In the genomic region with DNA sequence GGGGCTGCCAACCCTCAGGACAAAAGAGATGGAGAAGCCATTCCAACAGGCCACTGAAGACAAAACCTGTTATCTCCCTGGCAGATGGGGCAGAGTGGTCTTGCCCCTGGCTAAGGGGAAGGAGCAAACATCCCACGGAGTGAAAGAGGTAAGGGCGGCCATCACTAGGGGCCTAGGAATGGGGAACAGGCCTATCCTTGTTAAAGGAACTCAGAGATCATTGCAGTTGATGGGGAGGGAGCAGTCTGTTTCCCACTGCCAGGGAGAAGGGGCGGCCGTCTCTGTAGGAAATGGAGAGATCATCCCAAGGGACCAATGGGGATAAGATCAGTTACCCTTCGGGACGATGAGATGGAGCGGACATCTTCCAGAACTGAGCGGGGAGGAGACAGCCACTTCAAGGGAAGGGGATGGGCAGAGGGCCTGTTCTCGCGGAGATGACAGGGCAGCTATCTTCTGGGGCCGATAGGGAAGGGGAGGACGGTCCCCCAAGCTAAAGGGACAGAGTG, we compare ENCODE assay signal across 2 cellular contexts.
TF ChIP-seq lines count a peak whose summit lies in the region.

No MANE protein-coding gene starts in this region.

TF ChIP-seq in HCT116, 20 proteins besides CTCF, POLR2A, EP300 and RAD21:
- TF ChIP-seq ZFX (IDR thresholded peaks at IDR 0.05) (no peak), FOSL1 (IDR thresholded peaks at IDR 0.05; ENCODE audit: low read depth) (no peak), SP1 (IDR thresholded peaks at IDR 0.05; ENCODE audit: low read depth) (no peak), SIN3A (IDR thresholded peaks at IDR 0.05; ENCODE audit: low read depth) (no peak)
- TF ChIP-seq, protein P1, sequence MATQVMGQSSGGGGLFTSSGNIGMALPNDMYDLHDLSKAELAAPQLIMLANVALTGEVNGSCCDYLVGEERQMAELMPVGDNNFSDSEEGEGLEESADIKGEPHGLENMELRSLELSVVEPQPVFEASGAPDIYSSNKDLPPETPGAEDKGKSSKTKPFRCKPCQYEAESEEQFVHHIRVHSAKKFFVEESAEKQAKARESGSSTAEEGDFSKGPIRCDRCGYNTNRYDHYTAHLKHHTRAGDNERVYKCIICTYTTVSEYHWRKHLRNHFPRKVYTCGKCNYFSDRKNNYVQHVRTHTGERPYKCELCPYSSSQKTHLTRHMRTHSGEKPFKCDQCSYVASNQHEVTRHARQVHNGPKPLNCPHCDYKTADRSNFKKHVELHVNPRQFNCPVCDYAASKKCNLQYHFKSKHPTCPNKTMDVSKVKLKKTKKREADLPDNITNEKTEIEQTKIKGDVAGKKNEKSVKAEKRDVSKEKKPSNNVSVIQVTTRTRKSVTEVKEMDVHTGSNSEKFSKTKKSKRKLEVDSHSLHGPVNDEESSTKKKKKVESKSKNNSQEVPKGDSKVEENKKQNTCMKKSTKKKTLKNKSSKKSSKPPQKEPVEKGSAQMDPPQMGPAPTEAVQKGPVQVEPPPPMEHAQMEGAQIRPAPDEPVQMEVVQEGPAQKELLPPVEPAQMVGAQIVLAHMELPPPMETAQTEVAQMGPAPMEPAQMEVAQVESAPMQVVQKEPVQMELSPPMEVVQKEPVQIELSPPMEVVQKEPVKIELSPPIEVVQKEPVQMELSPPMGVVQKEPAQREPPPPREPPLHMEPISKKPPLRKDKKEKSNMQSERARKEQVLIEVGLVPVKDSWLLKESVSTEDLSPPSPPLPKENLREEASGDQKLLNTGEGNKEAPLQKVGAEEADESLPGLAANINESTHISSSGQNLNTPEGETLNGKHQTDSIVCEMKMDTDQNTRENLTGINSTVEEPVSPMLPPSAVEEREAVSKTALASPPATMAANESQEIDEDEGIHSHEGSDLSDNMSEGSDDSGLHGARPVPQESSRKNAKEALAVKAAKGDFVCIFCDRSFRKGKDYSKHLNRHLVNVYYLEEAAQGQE (IDR thresholded peaks at IDR 0.05; ENCODE audit: low read depth) = no peak
- TF ChIP-seq, protein P2, sequence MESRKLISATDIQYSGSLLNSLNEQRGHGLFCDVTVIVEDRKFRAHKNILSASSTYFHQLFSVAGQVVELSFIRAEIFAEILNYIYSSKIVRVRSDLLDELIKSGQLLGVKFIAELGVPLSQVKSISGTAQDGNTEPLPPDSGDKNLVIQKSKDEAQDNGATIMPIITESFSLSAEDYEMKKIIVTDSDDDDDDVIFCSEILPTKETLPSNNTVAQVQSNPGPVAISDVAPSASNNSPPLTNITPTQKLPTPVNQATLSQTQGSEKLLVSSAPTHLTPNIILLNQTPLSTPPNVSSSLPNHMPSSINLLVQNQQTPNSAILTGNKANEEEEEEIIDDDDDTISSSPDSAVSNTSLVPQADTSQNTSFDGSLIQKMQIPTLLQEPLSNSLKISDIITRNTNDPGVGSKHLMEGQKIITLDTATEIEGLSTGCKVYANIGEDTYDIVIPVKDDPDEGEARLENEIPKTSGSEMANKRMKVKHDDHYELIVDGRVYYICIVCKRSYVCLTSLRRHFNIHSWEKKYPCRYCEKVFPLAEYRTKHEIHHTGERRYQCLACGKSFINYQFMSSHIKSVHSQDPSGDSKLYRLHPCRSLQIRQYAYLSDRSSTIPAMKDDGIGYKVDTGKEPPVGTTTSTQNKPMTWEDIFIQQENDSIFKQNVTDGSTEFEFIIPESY (IDR thresholded peaks at IDR 0.05; ENCODE audit: extremely low read depth, insufficient replicate concordance, low read length) = no peak
- TF ChIP-seq, protein P3, sequence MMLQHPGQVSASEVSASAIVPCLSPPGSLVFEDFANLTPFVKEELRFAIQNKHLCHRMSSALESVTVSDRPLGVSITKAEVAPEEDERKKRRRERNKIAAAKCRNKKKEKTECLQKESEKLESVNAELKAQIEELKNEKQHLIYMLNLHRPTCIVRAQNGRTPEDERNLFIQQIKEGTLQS (IDR thresholded peaks at IDR 0.05) = no peak

TF ChIP-seq in GM12891, 5 proteins besides CTCF, POLR2A, EP300 and RAD21:
- TF ChIP-seq POU2F2 (IDR thresholded peaks at IDR 0.05; ENCODE audit: low read depth, low read length) = no peak
- TF ChIP-seq TAF1 (IDR thresholded peaks at IDR 0.05; ENCODE audit: low read depth, low read length) = no peak
- no peak for TF ChIP-seq POLR2AphosphoS5 (IDR thresholded peaks at IDR 0.05; ENCODE audit: low read depth, low read length)
- TF ChIP-seq PAX5 (IDR thresholded peaks at IDR 0.05; ENCODE audit: insufficient read depth, low read length, severe bottlenecking) = no peak
- no peak for TF ChIP-seq SPI1 (IDR thresholded peaks at IDR 0.05; ENCODE audit: low read depth, low read length)
